Comparison of ENCODE assay signal across 1 cellular context in the genomic region with DNA sequence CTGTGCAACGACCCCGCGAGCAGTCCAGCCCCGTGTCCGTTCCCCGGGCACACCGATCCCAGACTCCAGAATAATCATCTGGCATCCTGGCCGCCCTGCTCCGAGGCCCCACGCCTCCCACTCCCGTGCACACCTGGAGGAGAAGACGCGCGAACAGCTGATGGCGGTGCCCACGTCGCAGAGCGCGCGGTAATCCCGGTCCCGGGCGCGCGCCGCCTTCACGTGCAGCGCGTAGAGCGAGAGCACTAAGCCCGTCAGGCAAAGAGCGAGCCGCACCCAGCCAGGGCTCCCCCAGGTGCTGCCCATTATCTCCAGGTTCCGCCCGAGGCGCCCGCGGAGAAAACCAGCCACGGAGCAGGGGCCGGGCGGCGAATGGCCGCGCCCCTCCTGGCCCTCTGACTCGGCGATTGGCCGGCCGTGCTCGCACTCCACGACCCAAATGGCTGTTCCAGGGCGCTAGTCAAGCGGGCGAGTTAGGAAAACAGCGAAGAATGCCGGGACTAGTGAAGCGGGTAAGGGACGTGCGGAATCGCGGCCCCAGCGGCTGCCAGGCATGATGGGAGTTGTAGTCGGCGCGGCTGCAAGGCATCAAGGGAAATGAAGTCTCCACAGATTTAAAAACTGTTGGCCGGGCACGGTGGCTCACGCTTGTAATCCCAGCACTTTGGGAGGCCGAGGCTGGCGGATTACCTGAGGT.
A peak's percentile ranks its signal among the peaks of the same experiment; 100 is the strongest.
TF ChIP-seq lines count a peak whose summit lies in the region.

A gene (minus strand): TSS at position 374 of the 697 bp plus-strand sequence. CDS start 68 bp downstream, at position 306.

TF ChIP-seq in HepG2, 621 proteins besides CTCF, POLR2A, EP300 and RAD21 (continued from another document and continues in another):
- TF ChIP-seq, protein P1, sequence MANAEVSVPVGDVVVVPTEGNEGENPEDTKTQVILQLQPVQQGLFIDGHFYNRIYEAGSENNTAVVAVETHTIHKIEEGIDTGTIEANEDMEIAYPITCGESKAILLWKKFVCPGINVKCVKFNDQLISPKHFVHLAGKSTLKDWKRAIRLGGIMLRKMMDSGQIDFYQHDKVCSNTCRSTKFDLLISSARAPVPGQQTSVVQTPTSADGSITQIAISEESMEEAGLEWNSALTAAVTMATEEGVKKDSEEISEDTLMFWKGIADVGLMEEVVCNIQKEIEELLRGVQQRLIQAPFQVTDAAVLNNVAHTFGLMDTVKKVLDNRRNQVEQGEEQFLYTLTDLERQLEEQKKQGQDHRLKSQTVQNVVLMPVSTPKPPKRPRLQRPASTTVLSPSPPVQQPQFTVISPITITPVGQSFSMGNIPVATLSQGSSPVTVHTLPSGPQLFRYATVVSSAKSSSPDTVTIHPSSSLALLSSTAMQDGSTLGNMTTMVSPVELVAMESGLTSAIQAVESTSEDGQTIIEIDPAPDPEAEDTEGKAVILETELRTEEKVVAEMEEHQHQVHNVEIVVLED (CRISPR knock-in tag; IDR thresholded peaks at IDR 0.05; ENCODE audit: borderline replicate concordance): peak; percentile 96
- TF ChIP-seq ZNF510 (CRISPR knock-in tag; IDR thresholded peaks at IDR 0.05; ENCODE audit: low read depth) (0 out of 2 replicates have a peak, but pooled peaks have one; percentile 22), ZNF615 (CRISPR knock-in tag; IDR thresholded peaks at IDR 0.05; ENCODE audit: borderline replicate concordance) (peak; percentile 38; the same call in 1 of the 2 replicates), ZNF282 (IDR thresholded peaks at IDR 0.05; ENCODE audit: partially characterized antibody) (no peak), HMG20B (CRISPR knock-in tag; conservative IDR thresholded peaks at IDR 0.05) (peak; percentile 21), JARID2 (CRISPR knock-in tag; IDR thresholded peaks at IDR 0.05; ENCODE audit: insufficient replicate concordance) (peak; percentile 37), GATAD1 (CRISPR knock-in tag; IDR thresholded peaks at IDR 0.05) (peak; percentile 90), ZNF777 (CRISPR knock-in tag; IDR thresholded peaks at IDR 0.05) (peak; percentile 59), IRX3 (CRISPR knock-in tag; IDR thresholded peaks at IDR 0.05; ENCODE audit: borderline replicate concordance, low read depth) (no peak), AGO2 (optimal IDR thresholded peaks at IDR 0.05; ENCODE audit: low read depth, low read length) (peak; percentile 67), SAFB2 (CRISPR knock-in tag; IDR thresholded peaks at IDR 0.05; ENCODE audit: borderline replicate concordance, low read depth) (peak; percentile 29; the same call in 1 of the 2 replicates), RCOR2 (CRISPR knock-in tag; IDR thresholded peaks at IDR 0.05) (0 out of 2 replicates have a peak, but pooled peaks have one; percentile 49), ZNF605 (CRISPR knock-in tag; IDR thresholded peaks at IDR 0.05) (peak; percentile 68), FOXK1 (CRISPR knock-in tag; IDR thresholded peaks at IDR 0.05; ENCODE audit: borderline replicate concordance, low read depth) (peak; percentile 74), HES4 (CRISPR knock-in tag; IDR thresholded peaks at IDR 0.05; ENCODE audit: borderline replicate concordance) (0 out of 2 replicates have a peak, but pooled peaks have one; percentile 62), ZNF747 (CRISPR knock-in tag; IDR thresholded peaks at IDR 0.05; ENCODE audit: borderline replicate concordance) (peak; percentile 99), ASH2L (IDR thresholded peaks at IDR 0.05; ENCODE audit: insufficient read length, low read depth, low read length) (peak; percentile 47), TBL1XR1 (IDR thresholded peaks at IDR 0.05; ENCODE audit: borderline replicate concordance, low read length, partially characterized antibody) (no peak), HOXD1 (CRISPR knock-in tag; IDR thresholded peaks at IDR 0.05) (peak; percentile 26; the same call in 1 of the 2 replicates), ZNF10 (CRISPR knock-in tag; IDR thresholded peaks at IDR 0.05; ENCODE audit: borderline replicate concordance, low read depth) (no peak)
- TF ChIP-seq, protein P2, sequence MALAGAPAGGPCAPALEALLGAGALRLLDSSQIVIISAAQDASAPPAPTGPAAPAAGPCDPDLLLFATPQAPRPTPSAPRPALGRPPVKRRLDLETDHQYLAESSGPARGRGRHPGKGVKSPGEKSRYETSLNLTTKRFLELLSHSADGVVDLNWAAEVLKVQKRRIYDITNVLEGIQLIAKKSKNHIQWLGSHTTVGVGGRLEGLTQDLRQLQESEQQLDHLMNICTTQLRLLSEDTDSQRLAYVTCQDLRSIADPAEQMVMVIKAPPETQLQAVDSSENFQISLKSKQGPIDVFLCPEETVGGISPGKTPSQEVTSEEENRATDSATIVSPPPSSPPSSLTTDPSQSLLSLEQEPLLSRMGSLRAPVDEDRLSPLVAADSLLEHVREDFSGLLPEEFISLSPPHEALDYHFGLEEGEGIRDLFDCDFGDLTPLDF (CRISPR knock-in tag; IDR thresholded peaks at IDR 0.05): peak; percentile 89
- TF ChIP-seq, protein P3, sequence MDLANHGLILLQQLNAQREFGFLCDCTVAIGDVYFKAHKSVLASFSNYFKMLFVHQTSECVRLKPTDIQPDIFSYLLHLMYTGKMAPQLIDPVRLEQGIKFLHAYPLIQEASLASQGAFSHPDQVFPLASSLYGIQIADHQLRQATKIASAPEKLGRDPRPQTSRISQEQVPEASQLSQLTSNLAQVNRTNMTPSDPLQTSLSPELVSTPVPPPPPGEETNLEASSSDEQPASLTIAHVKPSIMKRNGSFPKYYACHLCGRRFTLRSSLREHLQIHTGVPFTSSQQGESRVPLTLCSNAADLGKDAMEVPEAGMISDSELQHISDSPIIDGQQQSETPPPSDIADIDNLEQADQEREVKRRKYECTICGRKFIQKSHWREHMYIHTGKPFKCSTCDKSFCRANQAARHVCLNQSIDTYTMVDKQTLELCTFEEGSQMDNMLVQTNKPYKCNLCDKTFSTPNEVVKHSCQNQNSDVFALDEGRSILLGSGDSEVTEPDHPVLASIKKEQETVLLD (CRISPR knock-in tag; IDR thresholded peaks at IDR 0.05; ENCODE audit: low read depth): peak; percentile 71
- TF ChIP-seq, protein P4, sequence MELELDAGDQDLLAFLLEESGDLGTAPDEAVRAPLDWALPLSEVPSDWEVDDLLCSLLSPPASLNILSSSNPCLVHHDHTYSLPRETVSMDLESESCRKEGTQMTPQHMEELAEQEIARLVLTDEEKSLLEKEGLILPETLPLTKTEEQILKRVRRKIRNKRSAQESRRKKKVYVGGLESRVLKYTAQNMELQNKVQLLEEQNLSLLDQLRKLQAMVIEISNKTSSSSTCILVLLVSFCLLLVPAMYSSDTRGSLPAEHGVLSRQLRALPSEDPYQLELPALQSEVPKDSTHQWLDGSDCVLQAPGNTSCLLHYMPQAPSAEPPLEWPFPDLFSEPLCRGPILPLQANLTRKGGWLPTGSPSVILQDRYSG (CRISPR knock-in tag; IDR thresholded peaks at IDR 0.05): peak; percentile 25; the same call in 1 of the 2 replicates
- TF ChIP-seq, protein P5, sequence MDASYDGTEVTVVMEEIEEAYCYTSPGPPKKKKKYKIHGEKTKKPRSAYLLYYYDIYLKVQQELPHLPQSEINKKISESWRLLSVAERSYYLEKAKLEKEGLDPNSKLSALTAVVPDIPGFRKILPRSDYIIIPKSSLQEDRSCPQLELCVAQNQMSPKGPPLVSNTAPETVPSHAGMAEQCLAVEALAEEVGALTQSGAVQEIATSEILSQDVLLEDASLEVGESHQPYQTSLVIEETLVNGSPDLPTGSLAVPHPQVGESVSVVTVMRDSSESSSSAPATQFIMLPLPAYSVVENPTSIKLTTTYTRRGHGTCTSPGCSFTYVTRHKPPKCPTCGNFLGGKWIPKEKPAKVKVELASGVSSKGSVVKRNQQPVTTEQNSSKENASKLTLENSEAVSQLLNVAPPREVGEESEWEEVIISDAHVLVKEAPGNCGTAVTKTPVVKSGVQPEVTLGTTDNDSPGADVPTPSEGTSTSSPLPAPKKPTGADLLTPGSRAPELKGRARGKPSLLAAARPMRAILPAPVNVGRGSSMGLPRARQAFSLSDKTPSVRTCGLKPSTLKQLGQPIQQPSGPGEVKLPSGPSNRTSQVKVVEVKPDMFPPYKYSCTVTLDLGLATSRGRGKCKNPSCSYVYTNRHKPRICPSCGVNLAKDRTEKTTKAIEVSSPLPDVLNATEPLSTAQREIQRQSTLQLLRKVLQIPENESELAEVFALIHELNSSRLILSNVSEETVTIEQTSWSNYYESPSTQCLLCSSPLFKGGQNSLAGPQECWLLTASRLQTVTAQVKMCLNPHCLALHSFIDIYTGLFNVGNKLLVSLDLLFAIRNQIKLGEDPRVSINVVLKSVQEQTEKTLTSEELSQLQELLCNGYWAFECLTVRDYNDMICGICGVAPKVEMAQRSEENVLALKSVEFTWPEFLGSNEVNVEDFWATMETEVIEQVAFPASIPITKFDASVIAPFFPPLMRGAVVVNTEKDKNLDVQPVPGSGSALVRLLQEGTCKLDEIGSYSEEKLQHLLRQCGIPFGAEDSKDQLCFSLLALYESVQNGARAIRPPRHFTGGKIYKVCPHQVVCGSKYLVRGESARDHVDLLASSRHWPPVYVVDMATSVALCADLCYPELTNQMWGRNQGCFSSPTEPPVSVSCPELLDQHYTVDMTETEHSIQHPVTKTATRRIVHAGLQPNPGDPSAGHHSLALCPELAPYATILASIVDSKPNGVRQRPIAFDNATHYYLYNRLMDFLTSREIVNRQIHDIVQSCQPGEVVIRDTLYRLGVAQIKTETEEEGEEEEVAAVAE (CRISPR knock-in tag; IDR thresholded peaks at IDR 0.05; ENCODE audit: borderline replicate concordance): peak; percentile 79; the same call in 1 of the 2 replicates
- TF ChIP-seq, protein P6, sequence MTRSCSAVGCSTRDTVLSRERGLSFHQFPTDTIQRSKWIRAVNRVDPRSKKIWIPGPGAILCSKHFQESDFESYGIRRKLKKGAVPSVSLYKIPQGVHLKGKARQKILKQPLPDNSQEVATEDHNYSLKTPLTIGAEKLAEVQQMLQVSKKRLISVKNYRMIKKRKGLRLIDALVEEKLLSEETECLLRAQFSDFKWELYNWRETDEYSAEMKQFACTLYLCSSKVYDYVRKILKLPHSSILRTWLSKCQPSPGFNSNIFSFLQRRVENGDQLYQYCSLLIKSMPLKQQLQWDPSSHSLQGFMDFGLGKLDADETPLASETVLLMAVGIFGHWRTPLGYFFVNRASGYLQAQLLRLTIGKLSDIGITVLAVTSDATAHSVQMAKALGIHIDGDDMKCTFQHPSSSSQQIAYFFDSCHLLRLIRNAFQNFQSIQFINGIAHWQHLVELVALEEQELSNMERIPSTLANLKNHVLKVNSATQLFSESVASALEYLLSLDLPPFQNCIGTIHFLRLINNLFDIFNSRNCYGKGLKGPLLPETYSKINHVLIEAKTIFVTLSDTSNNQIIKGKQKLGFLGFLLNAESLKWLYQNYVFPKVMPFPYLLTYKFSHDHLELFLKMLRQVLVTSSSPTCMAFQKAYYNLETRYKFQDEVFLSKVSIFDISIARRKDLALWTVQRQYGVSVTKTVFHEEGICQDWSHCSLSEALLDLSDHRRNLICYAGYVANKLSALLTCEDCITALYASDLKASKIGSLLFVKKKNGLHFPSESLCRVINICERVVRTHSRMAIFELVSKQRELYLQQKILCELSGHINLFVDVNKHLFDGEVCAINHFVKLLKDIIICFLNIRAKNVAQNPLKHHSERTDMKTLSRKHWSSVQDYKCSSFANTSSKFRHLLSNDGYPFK (CRISPR knock-in tag; IDR thresholded peaks at IDR 0.05; ENCODE audit: borderline replicate concordance): peak; percentile 82; the same call in 1 of the 2 replicates
- TF ChIP-seq, protein P7, sequence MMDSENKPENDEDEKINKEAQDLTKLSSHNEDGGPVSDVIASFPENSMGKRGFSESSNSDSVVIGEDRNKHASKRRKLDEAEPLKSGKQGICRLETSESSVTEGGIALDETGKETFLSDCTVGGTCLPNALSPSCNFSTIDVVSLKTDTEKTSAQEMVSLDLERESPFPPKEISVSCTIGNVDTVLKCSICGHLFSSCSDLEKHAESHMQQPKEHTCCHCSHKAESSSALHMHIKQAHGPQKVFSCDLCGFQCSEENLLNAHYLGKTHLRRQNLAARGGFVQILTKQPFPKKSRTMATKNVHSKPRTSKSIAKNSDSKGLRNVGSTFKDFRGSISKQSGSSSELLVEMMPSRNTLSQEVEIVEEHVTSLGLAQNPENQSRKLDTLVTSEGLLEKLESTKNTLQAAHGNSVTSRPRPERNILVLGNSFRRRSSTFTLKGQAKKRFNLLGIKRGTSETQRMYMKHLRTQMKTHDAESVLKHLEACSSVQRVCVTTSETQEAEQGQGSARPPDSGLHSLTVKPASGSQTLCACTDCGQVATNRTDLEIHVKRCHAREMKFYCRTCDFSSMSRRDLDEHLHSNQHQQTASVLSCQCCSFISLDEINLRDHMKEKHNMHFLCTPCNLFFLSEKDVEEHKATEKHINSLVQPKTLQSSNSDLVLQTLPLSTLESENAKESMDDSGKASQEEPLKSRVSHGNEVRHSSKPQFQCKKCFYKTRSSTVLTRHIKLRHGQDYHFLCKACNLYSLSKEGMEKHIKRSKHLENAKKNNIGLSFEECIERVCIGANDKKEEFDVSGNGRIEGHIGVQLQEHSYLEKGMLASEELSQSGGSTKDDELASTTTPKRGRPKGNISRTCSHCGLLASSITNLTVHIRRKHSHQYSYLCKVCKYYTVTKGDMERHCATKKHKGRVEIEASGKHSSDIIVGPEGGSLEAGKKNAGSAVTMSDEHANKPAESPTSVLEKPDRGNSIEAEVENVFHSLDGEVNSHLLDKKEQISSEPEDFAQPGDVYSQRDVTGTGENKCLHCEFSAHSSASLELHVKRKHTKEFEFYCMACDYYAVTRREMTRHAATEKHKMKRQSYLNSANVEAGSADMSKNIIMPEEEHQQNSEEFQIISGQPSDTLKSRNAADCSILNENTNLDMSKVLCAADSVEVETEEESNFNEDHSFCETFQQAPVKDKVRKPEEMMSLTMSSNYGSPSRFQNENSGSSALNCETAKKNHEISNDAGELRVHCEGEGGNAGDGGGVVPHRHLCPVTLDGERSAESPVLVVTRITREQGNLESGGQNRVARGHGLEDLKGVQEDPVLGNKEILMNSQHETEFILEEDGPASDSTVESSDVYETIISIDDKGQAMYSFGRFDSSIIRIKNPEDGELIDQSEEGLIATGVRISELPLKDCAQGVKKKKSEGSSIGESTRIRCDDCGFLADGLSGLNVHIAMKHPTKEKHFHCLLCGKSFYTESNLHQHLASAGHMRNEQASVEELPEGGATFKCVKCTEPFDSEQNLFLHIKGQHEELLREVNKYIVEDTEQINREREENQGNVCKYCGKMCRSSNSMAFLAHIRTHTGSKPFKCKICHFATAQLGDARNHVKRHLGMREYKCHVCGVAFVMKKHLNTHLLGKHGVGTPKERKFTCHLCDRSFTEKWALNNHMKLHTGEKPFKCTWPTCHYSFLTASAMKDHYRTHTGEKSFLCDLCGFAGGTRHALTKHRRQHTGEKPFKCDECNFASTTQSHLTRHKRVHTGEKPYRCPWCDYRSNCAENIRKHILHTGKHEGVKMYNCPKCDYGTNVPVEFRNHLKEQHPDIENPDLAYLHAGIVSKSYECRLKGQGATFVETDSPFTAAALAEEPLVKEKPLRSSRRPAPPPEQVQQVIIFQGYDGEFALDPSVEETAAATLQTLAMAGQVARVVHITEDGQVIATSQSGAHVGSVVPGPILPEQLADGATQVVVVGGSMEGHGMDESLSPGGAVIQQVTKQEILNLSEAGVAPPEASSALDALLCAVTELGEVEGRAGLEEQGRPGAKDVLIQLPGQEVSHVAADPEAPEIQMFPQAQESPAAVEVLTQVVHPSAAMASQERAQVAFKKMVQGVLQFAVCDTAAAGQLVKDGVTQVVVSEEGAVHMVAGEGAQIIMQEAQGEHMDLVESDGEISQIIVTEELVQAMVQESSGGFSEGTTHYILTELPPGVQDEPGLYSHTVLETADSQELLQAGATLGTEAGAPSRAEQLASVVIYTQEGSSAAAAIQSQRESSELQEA (CRISPR knock-in tag; IDR thresholded peaks at IDR 0.05; ENCODE audit: not compliant biosample characterization): no peak
